19 cellular contexts compared by ENCODE assay signal in the genomic region with DNA sequence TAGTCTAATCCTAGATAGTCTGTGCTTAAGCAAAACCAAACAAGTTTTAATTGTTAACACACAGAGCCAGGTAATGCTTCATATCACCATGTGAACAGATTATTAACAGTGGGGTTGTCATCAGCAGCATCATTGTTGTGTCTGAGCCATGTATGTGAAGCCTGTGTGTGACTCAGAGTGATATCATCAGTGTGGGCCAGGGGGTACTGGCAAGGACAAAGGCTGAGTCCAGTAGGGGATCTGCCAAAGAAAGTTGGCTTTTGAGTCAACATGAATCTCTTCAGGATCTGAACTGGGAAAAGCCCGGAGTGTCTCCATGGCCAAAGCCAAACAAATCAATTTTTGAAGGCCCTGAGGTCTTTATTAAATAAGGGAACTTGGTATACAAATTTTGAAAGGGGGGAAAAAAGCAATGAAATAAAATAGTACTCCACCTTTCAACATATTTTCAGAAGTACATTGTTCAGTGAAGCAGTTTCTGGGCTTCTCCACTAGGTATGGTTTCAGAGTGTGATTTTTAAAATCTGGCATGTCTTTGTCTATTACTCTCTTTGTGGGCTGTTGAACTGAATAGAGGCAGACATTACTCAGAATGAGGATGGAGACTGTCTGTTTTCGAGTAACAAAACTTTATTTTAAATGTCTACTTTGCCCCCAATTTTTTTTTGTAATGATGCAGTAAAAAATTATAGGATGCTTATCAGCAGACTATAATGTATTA.
DNase-seq lines count a peak whose midpoint lies in the region; ATAC-seq, FAIRE-seq and TF ChIP-seq lines count a peak whose summit lies in the region.
"Had no signal": no experiment of that assay in that cellular context is flagged by ENCODE, and none has a peak within 500 bp of the region (broad histone marks: within the 10 kb centered on the region; RNA-seq: fewer than 3 reads in every experiment).

No MANE protein-coding gene starts in this region.

- no peaks in the 10 kb centered on the region for H3K9me1 ChIP-seq in keratinocyte (ENCODE audit: control insufficient read depth, extremely low read depth, insufficient read depth, low read length)

- H3K27me3 ChIP-seq in keratinocyte (ENCODE audit: control insufficient read depth, extremely low read depth, insufficient read depth, low read length), result no peaks in the 10 kb centered on the region
- H3K27me3 ChIP-seq in right atrium auricular region, result no peaks in the 10 kb centered on the region
- H3K27me3 ChIP-seq: esophagus muscularis mucosa, uterus had no signal

- H3K4me2 ChIP-seq in keratinocyte (ENCODE audit: control insufficient read depth, extremely low read depth, insufficient read depth, low read depth, low read length), result peak overlapping the region; percentile 44

- H3K27ac ChIP-seq in keratinocyte (ENCODE audit: control insufficient read depth, insufficient read depth, low read length) (peak overlapping the region; percentile 95), right atrium auricular region (no peak overlapping the region)
- H3K27ac ChIP-seq: esophagus muscularis mucosa, SK-N-MC, uterus had no signal

- TF ChIP-seq CTCF in astrocyte of the spinal cord (IDR thresholded peaks at IDR 0.05; ENCODE audit: low read depth, low read length) (no peak), keratinocyte (optimal IDR thresholded peaks at IDR 0.05 in 1 of 3, IDR thresholded peaks at IDR 0.05 in 1 of 3, conservative IDR thresholded peaks at IDR 0.05 in 1 of 3; ENCODE audit: extremely low read depth in 1 of 3, insufficient read depth in 2 of 3, low read length in 3 of 3) (no peak), right atrium auricular region (IDR thresholded peaks at IDR 0.05) (no peak)

- H3K79me2 ChIP-seq in keratinocyte (ENCODE audit: control insufficient read depth, insufficient read depth, low read length), result no peaks in the 10 kb centered on the region

- H3K36me3 ChIP-seq in keratinocyte (ENCODE audit: control insufficient read depth in 2 of 2, extremely low read depth in 1 of 2, insufficient read depth in 2 of 2, low read length in 2 of 2), result no peaks in the 10 kb centered on the region
- H3K36me3 ChIP-seq in right atrium auricular region, result no peaks in the 10 kb centered on the region
- H3K36me3 ChIP-seq: esophagus muscularis mucosa, uterus had no signal

- peaks cover 34% of the 10 kb centered on the region for H3K4me1 ChIP-seq in keratinocyte (ENCODE audit: control insufficient read depth, extremely low read depth, insufficient read depth, low read length)
- no peaks in the 10 kb centered on the region for H3K4me1 ChIP-seq in right atrium auricular region
- H3K4me1 ChIP-seq: uterus had no signal

- dilution Hi-C loops in keratinocyte (cut with MboI; ENCODE audit: extremely low pct_ligation_motif_present, low sequenced_read_pairs), result no loop called here

- H3K9me3 ChIP-seq in keratinocyte (ENCODE audit: control insufficient read depth, low read depth, low read length), result no peaks in the 10 kb centered on the region
- H3K9me3 ChIP-seq in right atrium auricular region, result no peaks in the 10 kb centered on the region
- H3K9me3 ChIP-seq: esophagus muscularis mucosa, uterus had no signal

- FAIRE-seq in keratinocyte (lab: Jason Lieb, UNC), result peak; percentile 98

- no peak overlapping the region for H3K4me3 ChIP-seq in astrocyte of the spinal cord (ENCODE audit: low read depth, low read length)
- no peak overlapping the region for H3K4me3 ChIP-seq in keratinocyte (ENCODE audit: control insufficient read depth in 2 of 3, extremely low read depth in 1 of 3, insufficient read depth in 2 of 3, low read depth in 1 of 3, low read length in 3 of 3)
- H3K4me3 ChIP-seq in right atrium auricular region, result no peak overlapping the region
- H3K4me3 ChIP-seq: esophagus muscularis mucosa, SK-N-MC, uterus had no signal

- in situ Hi-C loops in astrocyte of the spinal cord (cut with HindIII; ENCODE audit: low sequenced_read_pairs), result no loop called here

- peak; percentile 10 for DNase-seq in AG08396 (ENCODE audit: low spot score)
- peak; percentile 93 for DNase-seq in HT1080 (ENCODE audit: low read depth)
- peak; percentile 87 for DNase-seq in astrocyte of the spinal cord (ENCODE audit: low read depth, low spot score)
- DNase-seq in keratinocyte (ENCODE audit: low read depth, low spot score), result peak; percentile 95
- no peak for DNase-seq in right atrium auricular region (ENCODE audit: low spot score)
- DNase-seq in OCI-M1 (lab: John Stamatoyannopoulos, UW), result no peak
- DNase-seq in NCI-H774 (lab: John Stamatoyannopoulos, UW), result no peak
- DNase-seq: activated CD4-positive, alpha-beta T cell treated with anti-CD3 and anti-CD28 coated beads for 1 hour; AML-193; caudate nucleus; MV-4-11; NCI-H526; stimulated activated CD4-positive, alpha-beta T cell treated with anti-CD3 and anti-CD28 coated beads, Interleukin-12 subunit alpha, Interleukin-12 subunit beta, amount 100 ng/mL, for 4 hours; stimulated activated CD8-positive, alpha-beta memory T cell treated with anti-CD3 and anti-CD28 coated beads, Interleukin-4, amount 100 ng/mL, for 48 hours; uterus had no signal

- ATAC-seq in GM19452 (IDR thresholded peaks at IDR 0.05; ENCODE audit: unreplicated experiment), result no peak
- ATAC-seq: activated T-helper 17 cell treated with anti-CD3 and anti-CD28 coated beads, Interleukin-2, amount 50 U/mL, for 72 hours had no signal

- peak overlapping the region; percentile 65 for H3K9ac ChIP-seq in keratinocyte (ENCODE audit: control insufficient read depth, extremely low read depth, insufficient read depth, low read length)

- H2AFZ ChIP-seq in keratinocyte (ENCODE audit: control insufficient read depth, low read length), result no peak overlapping the region

- H4K20me1 ChIP-seq in keratinocyte (ENCODE audit: control insufficient read depth, extremely low read depth, insufficient read depth, low read length), result no peaks in the 10 kb centered on the region

Comparison
In these comparisons a context has a peak if more than half of its experiments do, and no peak if none do; other contexts are left out.
1. DNase-seq: peak in AG08396 (single experiment), HT1080 (single experiment), astrocyte of the spinal cord (single experiment) and keratinocyte (single experiment); none in right atrium auricular region (single experiment), OCI-M1 (single experiment) and NCI-H774 (single experiment).